Comparison of ENCODE assay signal across 34 cellular contexts in genomic region chr12:132127041-132127440, GRCh38.
"Had no signal": no experiment of that assay in that cellular context is flagged by ENCODE, and none has a peak within 500 bp of the region (broad histone marks: within the 10 kb centered on the region; RNA-seq: fewer than 3 reads in every experiment).

No MANE protein-coding gene starts in this region.

- DNase-seq: Karpas-422, Kasumi-1, MG63, MM.1S, MV-4-11, NCI-H1048, NCI-H1092, NCI-H1092 treated with DMSO at 0.1 percent for 48 hours, NCI-H1105, NCI-H1105 treated with DMSO at 0.1 percent for 48 hours, NCI-H1417, NCI-H1417 treated with DMSO at 0.1 percent for 48 hours, NCI-H1436, NCI-H1436 treated with DMSO at 0.1 percent for 48 hours, NCI-H146, NCI-H1694, NCI-H1694 treated with DMSO at 0.1 percent for 48 hours, NCI-H187, NCI-H187 treated with DMSO at 0.1 percent for 48 hours, NCI-H1930, NCI-H2029, NCI-H2029 treated with DMSO at 0.1 percent for 48 hours, NCI-H2081, NCI-H2081 treated with DMSO at 0.1 percent for 48 hours, NCI-H2107, NCI-H2171, NCI-H2171 treated with DMSO at 0.1 percent for 48 hours, NCI-H2227 treated with DMSO at 0.1 percent for 48 hours, NCI-H226, NCI-H345, NCI-H446, NCI-H446 treated with DMSO at 0.1 percent for 48 hours, NCI-H510A had no signal

- H3K27me3 ChIP-seq: MG63 had no signal

- H3K27ac ChIP-seq: KMS-11 had no signal

- H3K4me3 ChIP-seq: MG63 had no signal
